ENCODE assay signal across 27 cellular contexts in the genomic region with DNA sequence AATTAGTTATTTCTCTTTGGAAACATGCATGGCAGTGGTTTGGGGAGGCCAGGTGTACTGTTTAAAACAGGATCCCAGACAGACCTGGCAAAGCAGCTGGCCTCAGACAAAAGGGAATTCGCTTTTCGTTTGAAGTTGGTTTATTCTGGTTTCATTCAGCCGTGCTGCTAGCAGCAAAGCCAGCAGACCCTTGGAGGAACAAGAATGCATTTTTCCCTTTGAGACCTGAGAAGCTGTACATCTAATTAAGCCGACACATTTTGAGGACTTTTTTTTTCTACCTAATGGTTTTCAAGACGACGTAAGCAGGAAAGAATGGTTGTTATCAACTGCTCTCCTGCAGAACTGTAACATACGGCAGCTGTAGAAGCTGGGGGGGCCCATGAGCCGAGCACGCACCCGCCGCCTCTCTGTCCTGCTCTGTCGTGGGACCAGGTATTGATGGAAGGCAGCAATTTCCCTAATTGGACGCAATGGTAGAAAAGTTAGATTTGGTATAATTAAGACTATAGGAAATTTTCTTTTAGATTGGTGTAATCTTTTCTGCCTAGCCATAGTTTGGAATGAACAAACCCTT. TPM values are rescaled to one million over a fixed set of nuclear protein-coding genes. Genes with fewer than 3 reads are reported as not detected.
DNase-seq lines count a peak whose midpoint lies in the region; TF ChIP-seq lines count a peak whose summit lies in the region.
"Had no signal": no experiment of that assay in that cellular context is flagged by ENCODE, and none has a peak within 500 bp of the region (broad histone marks: within the 10 kb centered on the region; RNA-seq: fewer than 3 reads in every experiment).

No MANE protein-coding gene starts in this region.

- no peak overlapping the region for H3K27ac Mint-ChIP-seq in activated CD4-positive, alpha-beta T cell treated with anti-CD3 and anti-CD28 coated beads, Interleukin-2, amount 10 ng/mL, durations not matched to agents 24 days and 14 days
- H3K27ac Mint-ChIP-seq in glutamatergic neuron (ENCODE audit: unreplicated experiment) (peak overlapping the region; percentile 89), endothelial cell (ENCODE audit: unreplicated experiment) (no peak overlapping the region)
- H3K27ac Mint-ChIP-seq: activated CD8-positive, alpha-beta memory T cell treated with anti-CD3 and anti-CD28 coated beads, Interleukin-2, amount 10 ng/mL, durations not matched to agents 7 days and 5 days; activated naive CD4-positive, alpha-beta T cell treated with anti-CD3 and anti-CD28 coated beads, Interleukin-2, amount 50 U/mL, for 24 hours; B cell; immature natural killer cell; natural killer cell treated with Interleukin-12 subunit alpha and Interleukin-12 subunit beta and Interleukin-15 and Interleukin-18, amount 100 ng/mL, for 72 hours; T-helper 17 cell had no signal

- H3K9me3 Mint-ChIP-seq in activated CD4-positive, alpha-beta T cell treated with anti-CD3 and anti-CD28 coated beads, Interleukin-2, amount 10 ng/mL, durations not matched to agents 24 days and 14 days, result no peaks in the 10 kb centered on the region
- peaks cover 21% of the 10 kb centered on the region for H3K9me3 Mint-ChIP-seq in glutamatergic neuron (ENCODE audit: unreplicated experiment)
- H3K9me3 Mint-ChIP-seq in endothelial cell (ENCODE audit: unreplicated experiment), result no peaks in the 10 kb centered on the region
- H3K9me3 Mint-ChIP-seq: activated naive CD4-positive, alpha-beta T cell treated with anti-CD3 and anti-CD28 coated beads, Interleukin-2, amount 50 U/mL, for 24 hours; immature natural killer cell had no signal

- intact Hi-C loops in activated CD4-positive, alpha-beta T cell treated with anti-CD3 and anti-CD28 coated beads, Interleukin-2, amount 10 ng/mL, durations not matched to agents 24 days and 14 days (cut with micrococcal nuclease), result no loop called here

- DNase-seq in activated CD4-positive, alpha-beta T cell treated with anti-CD3 and anti-CD28 coated beads, Interleukin-2, amount 10 ng/mL, durations not matched to agents 24 days and 14 days, result peak; percentile 39
- no peak for DNase-seq in activated CD4-positive, alpha-beta T cell treated with anti-CD3 and anti-CD28 coated beads, Interleukin-2, amount 50 U/mL, for 4 hours
- DNase-seq in NCI-H2171 treated with DMSO at 0.1 percent for 48 hours (lab: John Stamatoyannopoulos, UW), result peak; percentile 58
- no peak for DNase-seq in glutamatergic neuron
- no peak for DNase-seq in activated naive CD4-positive, alpha-beta T cell treated with anti-CD3 and anti-CD28 coated beads, Interleukin-2, amount 50 U/mL, for 16 hours
- DNase-seq in MV-4-11 (lab: John Stamatoyannopoulos, UW), result no peak
- no peak for DNase-seq in COR-L47 (lab: John Stamatoyannopoulos, UW)
- DNase-seq in endothelial cell (ENCODE audit: low spot score), result no peak
- DNase-seq: activated CD4-positive, alpha-beta T cell treated with anti-CD3 and anti-CD28 coated beads for 4 hours; activated CD8-positive, alpha-beta memory T cell treated with anti-CD3 and anti-CD28 coated beads, Interleukin-2, amount 10 ng/mL, durations not matched to agents 7 days and 5 days; aorta; DND-41; foreskin fibroblast; GM23248; immature natural killer cell; left lung; NCI-H1105; NCI-H510A treated with DMSO at 0.1 percent for 48 hours; RPMI8226; stimulated activated naive CD4-positive, alpha-beta T cell treated with Interleukin-2 at 50 U/mL for 16 hours; T-helper 17 cell; tibial artery had no signal

- H3K27me3 Mint-ChIP-seq in activated CD4-positive, alpha-beta T cell treated with anti-CD3 and anti-CD28 coated beads, Interleukin-2, amount 10 ng/mL, durations not matched to agents 24 days and 14 days, result peaks cover 13% of the 10 kb centered on the region
- peaks cover 29% of the 10 kb centered on the region for H3K27me3 Mint-ChIP-seq in glutamatergic neuron (ENCODE audit: unreplicated experiment)
- peaks cover 5% of the 10 kb centered on the region for H3K27me3 Mint-ChIP-seq in endothelial cell (ENCODE audit: unreplicated experiment)

- no peaks in the 10 kb centered on the region for H3K36me3 Mint-ChIP-seq in activated CD4-positive, alpha-beta T cell treated with anti-CD3 and anti-CD28 coated beads, Interleukin-2, amount 10 ng/mL, durations not matched to agents 24 days and 14 days (ENCODE audit: low read depth)
- H3K36me3 Mint-ChIP-seq in glutamatergic neuron (ENCODE audit: unreplicated experiment), result peaks cover 11% of the 10 kb centered on the region
- peaks cover 12% of the 10 kb centered on the region for H3K36me3 Mint-ChIP-seq in endothelial cell (ENCODE audit: low read depth, unreplicated experiment)
- H3K36me3 Mint-ChIP-seq: activated CD8-positive, alpha-beta memory T cell treated with anti-CD3 and anti-CD28 coated beads, Interleukin-2, amount 10 ng/mL, durations not matched to agents 7 days and 5 days; activated naive CD4-positive, alpha-beta T cell treated with anti-CD3 and anti-CD28 coated beads, Interleukin-2, amount 50 U/mL, for 24 hours; immature natural killer cell; natural killer cell treated with Interleukin-12 subunit alpha and Interleukin-12 subunit beta and Interleukin-15 and Interleukin-18, amount 100 ng/mL, for 72 hours had no signal

- TF ChIP-seq CTCF in glutamatergic neuron (IDR thresholded peaks at IDR 0.05; ENCODE audit: partially characterized antibody, unreplicated experiment) (no peak), endothelial cell (IDR thresholded peaks at IDR 0.05; ENCODE audit: unreplicated experiment) (no peak)

- no peaks in the 10 kb centered on the region for H3K4me1 Mint-ChIP-seq in activated CD4-positive, alpha-beta T cell treated with anti-CD3 and anti-CD28 coated beads, Interleukin-2, amount 10 ng/mL, durations not matched to agents 24 days and 14 days
- peaks cover 57% of the 10 kb centered on the region for H3K4me1 Mint-ChIP-seq in glutamatergic neuron (ENCODE audit: low read depth, unreplicated experiment)
- H3K4me1 Mint-ChIP-seq in endothelial cell (ENCODE audit: unreplicated experiment), result no peaks in the 10 kb centered on the region
- H3K4me1 Mint-ChIP-seq: activated CD8-positive, alpha-beta memory T cell treated with anti-CD3 and anti-CD28 coated beads, Interleukin-2, amount 10 ng/mL, durations not matched to agents 7 days and 5 days; activated naive CD4-positive, alpha-beta T cell treated with anti-CD3 and anti-CD28 coated beads, Interleukin-2, amount 50 U/mL, for 24 hours; B cell; T-helper 17 cell had no signal

- H3K4me3 Mint-ChIP-seq in activated CD4-positive, alpha-beta T cell treated with anti-CD3 and anti-CD28 coated beads, Interleukin-2, amount 10 ng/mL, durations not matched to agents 24 days and 14 days, result no peak overlapping the region
- H3K4me3 Mint-ChIP-seq in glutamatergic neuron (ENCODE audit: unreplicated experiment) (peak overlapping the region; percentile 81), endothelial cell (ENCODE audit: unreplicated experiment) (no peak overlapping the region)
- H3K4me3 Mint-ChIP-seq: activated CD8-positive, alpha-beta memory T cell treated with anti-CD3 and anti-CD28 coated beads, Interleukin-2, amount 10 ng/mL, durations not matched to agents 7 days and 5 days; activated naive CD4-positive, alpha-beta T cell treated with anti-CD3 and anti-CD28 coated beads, Interleukin-2, amount 50 U/mL, for 24 hours; B cell; immature natural killer cell; natural killer cell treated with Interleukin-12 subunit alpha and Interleukin-12 subunit beta and Interleukin-15 and Interleukin-18, amount 100 ng/mL, for 72 hours; T-helper 17 cell had no signal

RNA-seq across cellular contexts. Expression of a gene that starts 13.6 kb away (rescaled TPM):
- not detected in 2 replicates for total RNA-seq in activated CD4-positive, alpha-beta T cell treated with anti-CD3 and anti-CD28 coated beads, Interleukin-2, amount 10 ng/mL, durations not matched to agents 24 days and 14 days
- 49.4 TPM for total RNA-seq in glutamatergic neuron (ENCODE audit: unreplicated experiment)
- total RNA-seq in endothelial cell (ENCODE audit: unreplicated experiment), result 6.8 TPM
- total RNA-seq: activated CD8-positive, alpha-beta memory T cell treated with anti-CD3 and anti-CD28 coated beads, Interleukin-2, amount 10 ng/mL, durations not matched to agents 7 days and 5 days; B cell; GM23248; mesenteric fat pad; natural killer cell treated with Interleukin-12 subunit alpha and Interleukin-12 subunit beta and Interleukin-15 and Interleukin-18, amount 100 ng/mL, for 72 hours; pulmonary artery endothelial cell had no signal

Comparison
In these comparisons a context has a peak if more than half of its experiments do, and no peak if none do; other contexts are left out.
1. DNase-seq: peak in activated CD4-positive, alpha-beta T cell treated with anti-CD3 and anti-CD28 coated beads, Interleukin-2, amount 10 ng/mL, durations not matched to agents 24 days and 14 days (single experiment) and NCI-H2171 treated with DMSO at 0.1 percent for 48 hours (single experiment); none in activated CD4-positive, alpha-beta T cell treated with anti-CD3 and anti-CD28 coated beads, Interleukin-2, amount 50 U/mL, for 4 hours (0 of 2), glutamatergic neuron (single experiment), activated naive CD4-positive, alpha-beta T cell treated with anti-CD3 and anti-CD28 coated beads, Interleukin-2, amount 50 U/mL, for 16 hours (single experiment), MV-4-11 (single experiment), COR-L47 (single experiment) and endothelial cell (single experiment).